Comparison of ENCODE assay signal across 15 cellular contexts in the genomic region with DNA sequence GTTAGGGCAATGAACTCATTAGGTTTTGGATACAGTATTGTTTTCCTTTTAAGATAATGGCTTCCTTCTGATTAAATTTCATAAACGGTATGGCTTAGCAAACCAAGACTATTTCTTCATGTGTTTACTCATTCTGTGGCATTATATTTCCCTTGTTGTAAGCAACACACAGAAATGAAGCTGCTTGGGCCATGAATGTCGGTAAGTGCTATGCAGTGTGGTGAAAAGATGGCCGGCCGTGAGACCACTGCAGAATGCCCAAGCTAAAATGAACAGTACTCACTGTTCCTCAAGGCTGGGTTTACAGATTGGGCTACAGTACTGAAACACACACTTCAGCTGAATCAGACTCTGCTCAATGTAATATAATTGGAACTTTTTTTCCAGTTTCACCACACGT. TPM values are rescaled to one million over a fixed set of nuclear protein-coding genes. Genes with fewer than 3 reads are reported as not detected.
A peak's percentile ranks its signal among the peaks of the same experiment; 100 is the strongest.
DNase-seq lines count a peak whose midpoint lies in the region; ATAC-seq, FAIRE-seq and TF ChIP-seq lines count a peak whose summit lies in the region.
"Had no signal": no experiment of that assay in that cellular context is flagged by ENCODE, and none has a peak within 500 bp of the region (broad histone marks: within the 10 kb centered on the region; RNA-seq: fewer than 3 reads in every experiment).

No MANE protein-coding gene starts in this region.

- POLR2A ChIA-PET in naive thymus-derived CD4-positive, alpha-beta T cell (lab: Charles Lee) = interaction anchor here (0.7 to 2.9 kb wide), 6 partner anchors 10 to 811 kb away, joined by 3 to 12 read pairs (median 4); no protein-coding TSS in a partner anchor
- POLR2A ChIA-PET in HepG2 (lab: Yijun Ruan, JAX) = no interaction called here

- no peaks in the 10 kb centered on the region for H3K27me3 Mint-ChIP-seq in activated T-helper 17 cell treated with anti-CD3 and anti-CD28 coated beads, Interleukin-2, amount 50 U/mL, for 72 hours
- H3K27me3 Mint-ChIP-seq in naive thymus-derived CD4-positive, alpha-beta T cell = no peaks in the 10 kb centered on the region

- in situ Hi-C loops in HepG2 (cut with HindIII; ENCODE audit: extremely low pct_ligation_motif_present, low pct_unique_long_range_greater_than_20kb) = no loop called here

- H3K4me1 Mint-ChIP-seq in activated T-helper 17 cell treated with anti-CD3 and anti-CD28 coated beads, Interleukin-2, amount 50 U/mL, for 72 hours = peaks cover 62% of the 10 kb centered on the region
- H3K4me1 Mint-ChIP-seq in naive thymus-derived CD4-positive, alpha-beta T cell = peaks cover 58 to 94% (median 85%) of the 10 kb centered on the region in 7 donors

- peak overlapping the region; percentile 77 for H3K4me2 ChIP-seq in BLaER1
- no peak overlapping the region for H3K4me2 ChIP-seq in HepG2 (ENCODE audit: low read depth, low read length)
- H3K4me2 ChIP-seq: SK-N-SH had no signal

- H3K36me3 ChIP-seq in BLaER1 = peaks cover 76% of the 10 kb centered on the region
- H3K36me3 ChIP-seq in naive thymus-derived CD4-positive, alpha-beta T cell (ENCODE audit: control insufficient read depth in 2 of 3, insufficient read depth in 3 of 3, low read length in 3 of 3) = no peaks in the 10 kb centered on the region
- no peaks in the 10 kb centered on the region for H3K36me3 ChIP-seq in HepG2 (replicated peaks in 1 of 2; ENCODE audit: control insufficient read depth in 1 of 2, insufficient read depth in 2 of 2, low read length in 2 of 2)
- H3K36me3 ChIP-seq: HAP-1, sigmoid colon had no signal

- peak overlapping the region; percentile 89 for H3K4me3 Mint-ChIP-seq in activated T-helper 17 cell treated with anti-CD3 and anti-CD28 coated beads, Interleukin-2, amount 50 U/mL, for 72 hours
- peak overlapping the region in 9 of 10 donors; percentile 3 to 69 (median 44) for H3K4me3 Mint-ChIP-seq in naive thymus-derived CD4-positive, alpha-beta T cell

- H3K27ac Mint-ChIP-seq in activated T-helper 17 cell treated with anti-CD3 and anti-CD28 coated beads, Interleukin-2, amount 50 U/mL, for 72 hours = peak overlapping the region; percentile 96
- peak overlapping the region; percentile 80 to 98 (median 91) for H3K27ac Mint-ChIP-seq in naive thymus-derived CD4-positive, alpha-beta T cell

- TF ChIP-seq POLR2A in GM12892 (IDR thresholded peaks at IDR 0.05; ENCODE audit: low read depth, low read length) (no peak), HepG2 (IDR thresholded peaks at IDR 0.05; ENCODE audit: insufficient read depth in 1 of 2, low read depth in 2 of 2, low read length in 2 of 2) (no peak)

- TF ChIP-seq EP300 in HepG2 (IDR thresholded peaks at IDR 0.05; ENCODE audit: low read depth in 2 of 2, low read length in 2 of 2) (no peak), HepG2 (CRISPR knock-in tag; IDR thresholded peaks at IDR 0.05; ENCODE audit: borderline replicate concordance) (no peak)

- TF ChIP-seq CTCF in HepG2 (CRISPR knock-in tag; IDR thresholded peaks at IDR 0.05) = no peak

- H3K79me2 ChIP-seq in HepG2 (ENCODE audit: insufficient read depth, low read length) = no peaks in the 10 kb centered on the region

- H3K4me3 ChIP-seq in BLaER1 (no peak overlapping the region), HepG2 (replicated peaks in 1 of 3; ENCODE audit: insufficient read depth in 1 of 3, low read depth in 2 of 3, low read length in 3 of 3) (no peak overlapping the region)
- H3K4me3 ChIP-seq in naive thymus-derived CD4-positive, alpha-beta T cell (ENCODE audit: low read length) = no peak overlapping the region
- H3K4me3 ChIP-seq: body of pancreas, HAP-1, sigmoid colon had no signal

- H3K9me3 ChIP-seq in BLaER1 (peaks cover 14% of the 10 kb centered on the region), HepG2 (ENCODE audit: low read length) (no peaks in the 10 kb centered on the region)
- H3K9me3 ChIP-seq in naive thymus-derived CD4-positive, alpha-beta T cell (ENCODE audit: control insufficient read depth in 2 of 3, low read length in 3 of 3) = no peaks in the 10 kb centered on the region
- H3K9me3 ChIP-seq: body of pancreas, HAP-1, sigmoid colon, SK-N-SH had no signal

- H3K9ac ChIP-seq in BLaER1 (peak overlapping the region; percentile 12; the same call in 1 of the 2 replicates), HepG2 (ENCODE audit: insufficient read depth, low read depth, low read length) (no peak overlapping the region)
- H3K9ac ChIP-seq: SK-N-SH had no signal

- peaks cover 80% of the 10 kb centered on the region for H3K36me3 Mint-ChIP-seq in activated T-helper 17 cell treated with anti-CD3 and anti-CD28 coated beads, Interleukin-2, amount 50 U/mL, for 72 hours (ENCODE audit: low read depth)
- peaks cover 13 to 53% (median 34%) of the 10 kb centered on the region in 5 donors for H3K36me3 Mint-ChIP-seq in naive thymus-derived CD4-positive, alpha-beta T cell

- WGBS in HepG2 (ENCODE audit: low lambda C conversion rate) = 8% methylated on average over 5 of the region's 5 CpGs

- H3K9me3 Mint-ChIP-seq in activated T-helper 17 cell treated with anti-CD3 and anti-CD28 coated beads, Interleukin-2, amount 50 U/mL, for 72 hours = peaks cover 4% of the 10 kb centered on the region
- H3K9me3 Mint-ChIP-seq in naive thymus-derived CD4-positive, alpha-beta T cell = peaks cover 0 to 14% (median 4%) of the 10 kb centered on the region in 11 donors

- H3K27me3 ChIP-seq in BLaER1 (no peaks in the 10 kb centered on the region), HepG2 (ENCODE audit: control insufficient read depth in 1 of 2, insufficient read depth in 2 of 2, low read length in 2 of 2) (peaks cover 0 to 4% of the 10 kb centered on the region in 2 experiments; a peak in 1 of 5 replicates)
- no peaks in the 10 kb centered on the region for H3K27me3 ChIP-seq in naive thymus-derived CD4-positive, alpha-beta T cell (ENCODE audit: control insufficient read depth in 2 of 2, insufficient read depth in 2 of 2, low read length in 2 of 2)
- H3K27me3 ChIP-seq: body of pancreas, sigmoid colon had no signal

- DNase-seq in GM12892 (ENCODE audit: insufficient read length) (no peak), HepG2 (ENCODE audit: low spot score) (no peak), NCI-H748 treated with DMSO at 0.1 percent for 48 hours (lab: John Stamatoyannopoulos, UW) (no peak), NCI-H1436 treated with DMSO at 0.1 percent for 48 hours (lab: John Stamatoyannopoulos, UW) (no peak), NCI-H1694 (lab: John Stamatoyannopoulos, UW) (no peak)
- no peak for DNase-seq in naive thymus-derived CD4-positive, alpha-beta T cell
- DNase-seq: activated CD8-positive, alpha-beta memory T cell treated with anti-CD3 and anti-CD28 coated beads, Interleukin-2, amount 50 U/mL, for 48 hours; body of pancreas; KBM-7; sigmoid colon; SK-N-SH; stimulated activated naive CD4-positive, alpha-beta T cell treated with Interleukin-2 at 50 U/mL for 16 hours had no signal

- H3K4me1 ChIP-seq in BLaER1 (peaks cover 94% of the 10 kb centered on the region), HepG2 (ENCODE audit: insufficient read depth, low read length) (no peaks in the 10 kb centered on the region)
- peaks cover 51 to 65% of the 10 kb centered on the region in 2 donors for H3K4me1 ChIP-seq in naive thymus-derived CD4-positive, alpha-beta T cell (ENCODE audit: control insufficient read depth in 2 of 2, insufficient read depth in 2 of 2, low read length in 2 of 2)
- H3K4me1 ChIP-seq: body of pancreas, HAP-1, sigmoid colon had no signal

- no TSS peak for BruUV-seq in HepG2 (replicated peaks; lab: Mats Ljungman, UMichigan)

- CTCF ChIA-PET in naive thymus-derived CD4-positive, alpha-beta T cell (lab: Charles Lee) = interaction anchor here (0.5 to 0.6 kb wide), 2 partner anchors 30 to 113 kb away, joined by 3 read pairs; no protein-coding TSS in a partner anchor
- CTCF ChIA-PET in HepG2 (lab: Yijun Ruan, JAX; ENCODE audit: low intra/inter-chr PET ratio, low total read pairs) = no interaction called here

- peak overlapping the region; percentile 79 for H3K27ac ChIP-seq in BLaER1
- peak overlapping the region; percentile 67 for H3K27ac ChIP-seq in naive thymus-derived CD4-positive, alpha-beta T cell (ENCODE audit: low read depth, low read length)
- no peak overlapping the region for H3K27ac ChIP-seq in HepG2 (ENCODE audit: extremely low read length, insufficient read depth, low read length)
- H3K27ac ChIP-seq: body of pancreas, sigmoid colon had no signal

- H2AFZ ChIP-seq in HepG2 (ENCODE audit: low read length) = no peak overlapping the region

- FAIRE-seq in GM12892 (lab: Jason Lieb, UNC) (peak; percentile 24), HepG2 (lab: Jason Lieb, UNC) (no peak)

- ATAC-seq in activated T-helper 17 cell treated with anti-CD3 and anti-CD28 coated beads, Interleukin-2, amount 50 U/mL, for 72 hours (replicated peaks) = peak; percentile 17
- no peak for ATAC-seq in naive thymus-derived CD4-positive, alpha-beta T cell
- ATAC-seq in HepG2 = no peak
- ATAC-seq: body of pancreas had no signal

- no peak for TF ChIP-seq RAD21 in HepG2 (CRISPR knock-in tag; IDR thresholded peaks at IDR 0.05)

- intact Hi-C loops in naive thymus-derived CD4-positive, alpha-beta T cell (cut with micrococcal nuclease) = loop anchor here (2.0 to 10.0 kb wide), 2 partner anchors 237 to 1889 kb away; no protein-coding TSS in a partner anchor
- intact Hi-C loops in HepG2 (cut with micrococcal nuclease; ENCODE audit: unreplicated experiment) = no loop called here

- H4K20me1 ChIP-seq in BLaER1 (peaks cover 53% of the 10 kb centered on the region), HepG2 (ENCODE audit: insufficient read depth, low read length) (no peaks in the 10 kb centered on the region)

RNA-seq across cellular contexts. Expression of gene APBB1IP, which starts 8.1 kb away (rescaled TPM):
- 37.4 TPM for polyA plus RNA-seq in GM12892 (2012; ENCODE audit: missing spikeins)
- total RNA-seq in activated T-helper 17 cell treated with anti-CD3 and anti-CD28 coated beads, Interleukin-2, amount 50 U/mL, for 72 hours = 10 to 100 TPM; 46.5 to 50.4 TPM
- 100 to 1,000 TPM in 1 of 5 experiments, 10 to 100 TPM in 4; 64.7 to 101 (median 88.0) TPM for total RNA-seq in naive thymus-derived CD4-positive, alpha-beta T cell
- 10 to 100 TPM; 60.2 to 70.5 TPM for polyA plus RNA-seq in naive thymus-derived CD4-positive, alpha-beta T cell
- not detected in 2 replicates for total RNA-seq in HepG2 (2016; rRNA removed; fragmentation: Illumina TruSeq; extraction: Trizol)
- total RNA-seq in HepG2 (2016; cell fraction: cytosol; rRNA removed; fragmentation: Illumina TruSeq; extraction: Trizol; ENCODE audit: low read depth) = not detected in 2 replicates
- total RNA-seq in HepG2 (2016; cell fraction: insoluble cytoplasmic fraction; rRNA removed; fragmentation: Illumina TruSeq; extraction: Trizol) = not detected in 2 replicates
- total RNA-seq in HepG2 (2016; cell fraction: membrane; rRNA removed; fragmentation: Illumina TruSeq; extraction: Trizol) = not detected in 2 replicates
- total RNA-seq in HepG2 (2016; cell fraction: nucleus; rRNA removed; fragmentation: Illumina TruSeq; extraction: Trizol) = not detected in 2 replicates
- 0.08 TPM in 1 of 2 replicates, not detected in the other for polyA plus RNA-seq in HepG2 (2011; rRNA removed)
- not detected in 2 replicates for polyA plus RNA-seq in HepG2 (2011; cell fraction: cytosol; rRNA removed)
- polyA plus RNA-seq in HepG2 (2011; cell fraction: nucleus; rRNA removed) = not detected in 2 replicates
- polyA plus RNA-seq in HepG2 (2012) = not detected in 2 replicates
- polyA plus RNA-seq in HepG2 (2016; cell fraction: cytosol; fragmentation: Illumina TruSeq; extraction: Trizol; ENCODE audit: low read depth) = not detected in 2 replicates
- polyA plus RNA-seq in HepG2 (2016; cell fraction: insoluble cytoplasmic fraction; fragmentation: Illumina TruSeq; extraction: Trizol; ENCODE audit: low read depth) = not detected in 2 replicates
- polyA plus RNA-seq in HepG2 (2016; cell fraction: membrane; fragmentation: Illumina TruSeq; extraction: Trizol; ENCODE audit: low read depth) = not detected in 2 replicates
- polyA plus RNA-seq in HepG2 (2016; cell fraction: nucleus; fragmentation: Illumina TruSeq; extraction: Trizol; ENCODE audit: insufficient read depth, low read depth) = not detected in 2 replicates
- polyA minus RNA-seq in HepG2 (2011; rRNA and poly(A)+ RNA removed; ENCODE audit: low replicate concordance) = 0.05 TPM in 1 of 2 replicates, not detected in the other
- polyA minus RNA-seq in HepG2 (2011; cell fraction: cytosol; rRNA and poly(A)+ RNA removed) = not detected in 2 replicates
- polyA minus RNA-seq in HepG2 (2011; cell fraction: nucleus; rRNA and poly(A)+ RNA removed) = not detected in 2 replicates
- polyA plus RNA-seq: SK-N-SH had no signal

Comparison
In these comparisons a context has a peak if more than half of its experiments do, and no peak if none do; other contexts are left out.
1. RNA of gene APBB1IP, which starts 8.1 kb away (total RNA-seq): 64.7 to 101 TPM in naive thymus-derived CD4-positive, alpha-beta T cell and 46.5 to 50.4 TPM in activated T-helper 17 cell treated with anti-CD3 and anti-CD28 coated beads, Interleukin-2, amount 50 U/mL, for 72 hours; not detected in HepG2; every median in the first group is over 10 times any median in the second.